15 cellular contexts compared by ENCODE assay signal in the genomic region with DNA sequence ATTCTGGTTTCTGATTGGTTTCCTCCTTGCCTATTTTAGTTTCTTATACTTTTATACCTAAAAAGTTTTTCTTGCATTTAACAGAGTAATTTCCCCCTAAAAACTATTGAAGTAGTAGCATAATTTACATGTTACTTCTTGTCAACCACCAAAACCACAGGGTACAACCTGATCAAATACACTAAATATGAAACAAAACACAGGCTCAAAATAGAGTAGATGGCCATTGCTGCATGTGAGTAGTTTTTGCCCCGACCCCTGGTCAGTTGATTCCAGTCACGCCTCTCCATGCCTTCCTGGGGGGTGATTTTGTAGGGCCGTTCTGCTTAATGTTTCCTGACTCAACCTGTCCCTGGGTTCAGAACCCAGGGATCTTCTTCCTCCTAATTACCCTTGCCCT.
DNase-seq lines count a peak whose midpoint lies in the region; ATAC-seq, FAIRE-seq and TF ChIP-seq lines count a peak whose summit lies in the region.
"Had no signal": no experiment of that assay in that cellular context is flagged by ENCODE, and none has a peak within 500 bp of the region (broad histone marks: within the 10 kb centered on the region; RNA-seq: fewer than 3 reads in every experiment).

No MANE protein-coding gene starts in this region.

- TF ChIP-seq CTCF in astrocyte (IDR thresholded peaks at IDR 0.05; ENCODE audit: insufficient read depth, low read depth, low read length) (no peak), tibial nerve (IDR thresholded peaks at IDR 0.05) (no peak)

- no peak for TF ChIP-seq EP300 in tibial nerve (IDR thresholded peaks at IDR 0.05)

- H3K27me3 ChIP-seq in astrocyte (ENCODE audit: insufficient read depth, low read length) (no peaks in the 10 kb centered on the region), tibial nerve (no peaks in the 10 kb centered on the region)

- no peak for DNase-seq in astrocyte (ENCODE audit: low read depth)
- DNase-seq in hypothalamus (lab: John Stamatoyannopoulos, UW): no peak
- no peak for DNase-seq in GM19240 (ENCODE audit: insufficient read length, low spot score)
- no peak for DNase-seq in tibial nerve (ENCODE audit: low spot score in 2 of 2)
- DNase-seq in epidermal melanocyte (ENCODE audit: insufficient read length, low spot score): no peak
- DNase-seq: KG1, left ventricle myocardium superior, NCI-H345, WERI-Rb-1 had no signal

- no peaks in the 10 kb centered on the region for H3K27me3 Mint-ChIP-seq in astrocyte (ENCODE audit: low read depth, unreplicated experiment)

- H3K4me3 Mint-ChIP-seq in astrocyte (ENCODE audit: unreplicated experiment): no peak overlapping the region

- H3K4me1 Mint-ChIP-seq in astrocyte (ENCODE audit: low read depth, unreplicated experiment): peaks cover 41% of the 10 kb centered on the region

- H3K27ac Mint-ChIP-seq in astrocyte (ENCODE audit: unreplicated experiment): peak overlapping the region; percentile 16
- H3K27ac Mint-ChIP-seq: activated T-helper 2 cell treated with anti-CD3 and anti-CD28 coated beads, Interferon-gamma antibody, Interleukin-2, Interleukin-4, amounts not matched to agents 10 μg/mL and 5 μg/mL and 100 μg/mL, durations not matched to agents 14 hours and 24 hours and 36 hours had no signal

- no peak for FAIRE-seq in astrocyte (lab: Jason Lieb, UNC)
- FAIRE-seq: frontal cortex had no signal

- H3K4me2 ChIP-seq in astrocyte (ENCODE audit: low read length): no peak overlapping the region

- H4K20me1 ChIP-seq in astrocyte (ENCODE audit: insufficient read depth, low read length): peaks cover 33% of the 10 kb centered on the region

- no peak overlapping the region for H2AFZ ChIP-seq in astrocyte (ENCODE audit: low read depth, low read length)

- H3K79me2 ChIP-seq in astrocyte (ENCODE audit: insufficient read depth, low read length): no peaks in the 10 kb centered on the region

- no peaks in the 10 kb centered on the region for H3K4me1 ChIP-seq in astrocyte (ENCODE audit: insufficient read depth, low read length)
- H3K4me1 ChIP-seq in tibial nerve: peaks cover 0 to 4% (median 0%) of the 10 kb centered on the region in 4 donors

- TF ChIP-seq POLR2A in tibial nerve (IDR thresholded peaks at IDR 0.05): no peak

- WGBS in tibial nerve, 2 donors: 84 to 88% methylated on average over 3 of the region's 3 CpGs

- ATAC-seq in GM18498 (IDR thresholded peaks at IDR 0.05; ENCODE audit: unreplicated experiment) (peak; percentile 88), GM21381 (IDR thresholded peaks at IDR 0.05; ENCODE audit: unreplicated experiment) (peak; percentile 89), HG03045 (IDR thresholded peaks at IDR 0.05; ENCODE audit: unreplicated experiment) (peak; percentile 86)
- ATAC-seq: left ventricle myocardium superior had no signal

- H3K27ac ChIP-seq in astrocyte (ENCODE audit: low read depth, low read length) (no peak overlapping the region), tibial nerve (no peak overlapping the region)
- H3K27ac ChIP-seq: thoracic aorta, WERI-Rb-1 had no signal

- peaks cover 14% of the 10 kb centered on the region for H3K36me3 ChIP-seq in astrocyte (ENCODE audit: insufficient read depth, low read length)
- no peaks in the 10 kb centered on the region for H3K36me3 ChIP-seq in tibial nerve
- H3K36me3 ChIP-seq: thoracic aorta, WERI-Rb-1 had no signal

- peaks cover 9% of the 10 kb centered on the region for H3K36me3 Mint-ChIP-seq in astrocyte (ENCODE audit: low read depth, unreplicated experiment)

- H3K4me3 ChIP-seq in astrocyte (ENCODE audit: insufficient read depth, low read depth, low read length) (no peak overlapping the region), tibial nerve (no peak overlapping the region)
- H3K4me3 ChIP-seq: thoracic aorta had no signal

- no peak overlapping the region for H3K9ac ChIP-seq in astrocyte (ENCODE audit: low read length)

- no peaks in the 10 kb centered on the region for H3K9me3 Mint-ChIP-seq in astrocyte (ENCODE audit: unreplicated experiment)
- H3K9me3 Mint-ChIP-seq: activated T-helper 2 cell treated with anti-CD3 and anti-CD28 coated beads, Interferon-gamma antibody, Interleukin-2, Interleukin-4, amounts not matched to agents 10 μg/mL and 5 μg/mL and 100 μg/mL, durations not matched to agents 14 hours and 24 hours and 36 hours had no signal

- H3K9me3 ChIP-seq in astrocyte (ENCODE audit: insufficient read depth, low read depth, low read length) (no peaks in the 10 kb centered on the region), tibial nerve (no peaks in the 10 kb centered on the region)
- H3K9me3 ChIP-seq: thoracic aorta had no signal
